In genomic region chr11:65612691-65613090, GRCh38 we compare ENCODE assay signal across 8 cellular contexts. TPM values are rescaled to one million over a fixed set of nuclear protein-coding genes. Genes with fewer than 3 reads are reported as not detected.
A peak's percentile ranks its signal among the peaks of the same experiment; 100 is the strongest.
DNase-seq lines count a peak whose midpoint lies in the region; ATAC-seq and TF ChIP-seq lines count a peak whose summit lies in the region.
"Had no signal": no experiment of that assay in that cellular context is flagged by ENCODE, and none has a peak within 500 bp of the region (broad histone marks: within the 10 kb centered on the region; RNA-seq: fewer than 3 reads in every experiment).

No MANE protein-coding gene starts in this region.

- no peaks in the 10 kb centered on the region for H3K27me3 Mint-ChIP-seq in activated T-helper 1 cell treated with anti-CD3 and anti-CD28 coated beads, Interleukin-12 subunit alpha, Interleukin-12 subunit beta, Interleukin-2, Interleukin-4 antibody, amounts not matched to agents 30 ng/mL and 10 ng/mL and 1 ng/mL, durations not matched to agents 14 hours and 24 hours and 36 hours (ENCODE audit: insufficient read depth)
- H3K27me3 Mint-ChIP-seq in immature natural killer cell (ENCODE audit: low read depth in 3 of 3) = peaks cover 5 to 8% (median 5%) of the 10 kb centered on the region in 3 donors
- H3K27me3 Mint-ChIP-seq in stimulated activated naive B cell treated with anti-CD40 and anti-IgM and Interleukin-4, amounts not matched to agents 10 μg/mL and 1 μg/mL and 100 μg/mL, for 72 hours = no peaks in the 10 kb centered on the region

- peaks cover 0 to 2% of the 10 kb centered on the region in 2 donors for H3K4me1 ChIP-seq in aorta (ENCODE audit: control insufficient read depth in 1 of 2, insufficient read depth in 2 of 2, low read length in 2 of 2)
- H3K4me1 ChIP-seq: foreskin keratinocyte had no signal

- H3K36me3 Mint-ChIP-seq in activated T-helper 1 cell treated with anti-CD3 and anti-CD28 coated beads, Interleukin-12 subunit alpha, Interleukin-12 subunit beta, Interleukin-2, Interleukin-4 antibody, amounts not matched to agents 30 ng/mL and 10 ng/mL and 1 ng/mL, durations not matched to agents 14 hours and 24 hours and 36 hours (ENCODE audit: low read depth) = peaks cover 34% of the 10 kb centered on the region
- peaks cover 0 to 11% (median 0%) of the 10 kb centered on the region in 3 donors for H3K36me3 Mint-ChIP-seq in immature natural killer cell
- peaks cover 37 to 61% of the 10 kb centered on the region in 2 donors for H3K36me3 Mint-ChIP-seq in stimulated activated naive B cell treated with anti-CD40 and anti-IgM and Interleukin-4, amounts not matched to agents 10 μg/mL and 1 μg/mL and 100 μg/mL, for 72 hours

- H3K27ac Mint-ChIP-seq in activated T-helper 1 cell treated with anti-CD3 and anti-CD28 coated beads, Interleukin-12 subunit alpha, Interleukin-12 subunit beta, Interleukin-2, Interleukin-4 antibody, amounts not matched to agents 30 ng/mL and 10 ng/mL and 1 ng/mL, durations not matched to agents 14 hours and 24 hours and 36 hours = peak overlapping the region; percentile 77
- peak overlapping the region; percentile 81 to 96 (median 90) for H3K27ac Mint-ChIP-seq in immature natural killer cell
- H3K27ac Mint-ChIP-seq in stimulated activated naive B cell treated with anti-CD40 and anti-IgM and Interleukin-4, amounts not matched to agents 10 μg/mL and 1 μg/mL and 100 μg/mL, for 72 hours = peak overlapping the region; percentile 93

- 62 to 69% methylated on average over 7 of the region's 7 CpGs for WGBS in aorta, 2 donors

- no peaks in the 10 kb centered on the region for H3K27me3 ChIP-seq in aorta (ENCODE audit: control insufficient read depth in 1 of 2, insufficient read depth in 2 of 2, low read length in 1 of 2)
- H3K27me3 ChIP-seq: foreskin keratinocyte had no signal

- H3K9me3 Mint-ChIP-seq in activated T-helper 1 cell treated with anti-CD3 and anti-CD28 coated beads, Interleukin-12 subunit alpha, Interleukin-12 subunit beta, Interleukin-2, Interleukin-4 antibody, amounts not matched to agents 30 ng/mL and 10 ng/mL and 1 ng/mL, durations not matched to agents 14 hours and 24 hours and 36 hours = no peaks in the 10 kb centered on the region
- no peaks in the 10 kb centered on the region for H3K9me3 Mint-ChIP-seq in immature natural killer cell
- H3K9me3 Mint-ChIP-seq in stimulated activated naive B cell treated with anti-CD40 and anti-IgM and Interleukin-4, amounts not matched to agents 10 μg/mL and 1 μg/mL and 100 μg/mL, for 72 hours = no peaks in the 10 kb centered on the region

- peak overlapping the region in 1 of 2 donors; percentile 4 for H3K27ac ChIP-seq in aorta (ENCODE audit: low read depth in 1 of 2, low read length in 2 of 2)
- H3K27ac ChIP-seq: foreskin keratinocyte had no signal

- intact Hi-C loops in activated T-helper 1 cell treated with anti-CD3 and anti-CD28 coated beads, Interleukin-12 subunit alpha, Interleukin-12 subunit beta, Interleukin-2, Interleukin-4 antibody, amounts not matched to agents 30 ng/mL and 10 ng/mL and 1 ng/mL, durations not matched to agents 14 hours and 24 hours and 36 hours (cut with micrococcal nuclease) = loop anchor here (10.0 kb wide), 1 partner anchor 498 kb away; the partner anchor contains the start of genes TM7SF2 and ZNHIT2
- intact Hi-C loops in aorta (cut with DNase I) = loop anchor here in 1 of 2 donors (5.0 kb wide), 1 partner anchor 70 kb away; no protein-coding TSS in a partner anchor

- no peaks in the 10 kb centered on the region for H3K9me3 ChIP-seq in aorta (ENCODE audit: control insufficient read depth, low read length)

- peaks cover 43% of the 10 kb centered on the region for H3K4me1 Mint-ChIP-seq in activated T-helper 1 cell treated with anti-CD3 and anti-CD28 coated beads, Interleukin-12 subunit alpha, Interleukin-12 subunit beta, Interleukin-2, Interleukin-4 antibody, amounts not matched to agents 30 ng/mL and 10 ng/mL and 1 ng/mL, durations not matched to agents 14 hours and 24 hours and 36 hours (ENCODE audit: low read depth)
- H3K4me1 Mint-ChIP-seq in immature natural killer cell = peaks cover 60 to 62% of the 10 kb centered on the region in 2 donors
- peaks cover 45 to 64% of the 10 kb centered on the region in 2 donors for H3K4me1 Mint-ChIP-seq in stimulated activated naive B cell treated with anti-CD40 and anti-IgM and Interleukin-4, amounts not matched to agents 10 μg/mL and 1 μg/mL and 100 μg/mL, for 72 hours

- H3K36me3 ChIP-seq in aorta (ENCODE audit: control insufficient read depth in 1 of 2, insufficient read depth in 2 of 2, low read length in 1 of 2) = no peaks in the 10 kb centered on the region

- DNase-seq in HFF-Myc (ENCODE audit: extremely low read depth, low read depth) = no peak
- no peak for DNase-seq in activated T-helper 1 cell treated with anti-CD3 and anti-CD28 coated beads, Interleukin-12 subunit alpha, Interleukin-12 subunit beta, Interleukin-2, Interleukin-4 antibody, amounts not matched to agents 30 ng/mL and 10 ng/mL and 1 ng/mL, durations not matched to agents 14 hours and 24 hours and 36 hours (ENCODE audit: low spot score)
- no peak for DNase-seq in immature natural killer cell
- DNase-seq in stimulated activated naive B cell treated with anti-CD40 and anti-IgM and Interleukin-4, amounts not matched to agents 10 μg/mL and 1 μg/mL and 100 μg/mL, for 72 hours = no peak
- no peak for DNase-seq in aorta
- DNase-seq: foreskin keratinocyte had no signal

- no peak for ATAC-seq in stimulated activated naive B cell treated with anti-CD40 and anti-IgM and Interleukin-4, amounts not matched to agents 10 μg/mL and 1 μg/mL and 100 μg/mL, for 72 hours (replicated peaks)
- no peak for ATAC-seq in HG03196 (IDR thresholded peaks at IDR 0.05; ENCODE audit: unreplicated experiment)
- no peak for ATAC-seq in aorta (ENCODE audit: low FRiP score)
- no peak for ATAC-seq in GM19463 (IDR thresholded peaks at IDR 0.05; ENCODE audit: unreplicated experiment)
- ATAC-seq: foreskin keratinocyte had no signal

- peak overlapping the region; percentile 76 for H3K4me3 ChIP-seq in HFF-Myc (replicated peaks; ENCODE audit: low read depth, low read length)
- no peak overlapping the region for H3K4me3 ChIP-seq in aorta (ENCODE audit: low read length in 2 of 2)

- peak overlapping the region; percentile 95 for H3K4me3 Mint-ChIP-seq in activated T-helper 1 cell treated with anti-CD3 and anti-CD28 coated beads, Interleukin-12 subunit alpha, Interleukin-12 subunit beta, Interleukin-2, Interleukin-4 antibody, amounts not matched to agents 30 ng/mL and 10 ng/mL and 1 ng/mL, durations not matched to agents 14 hours and 24 hours and 36 hours
- peak overlapping the region; percentile 77 to 97 (median 86) for H3K4me3 Mint-ChIP-seq in immature natural killer cell
- H3K4me3 Mint-ChIP-seq in stimulated activated naive B cell treated with anti-CD40 and anti-IgM and Interleukin-4, amounts not matched to agents 10 μg/mL and 1 μg/mL and 100 μg/mL, for 72 hours = peak overlapping the region; percentile 85 to 90

- TF ChIP-seq CTCF in HFF-Myc (IDR thresholded peaks at IDR 0.05; ENCODE audit: low read depth, low read length, missing control alignments) = no peak

RNA-seq across cellular contexts. Expression of gene MAP3K11, which starts 1.3 kb away (rescaled TPM):
- 103 and 106 TPM in 2 replicates for total RNA-seq in activated T-helper 1 cell treated with anti-CD3 and anti-CD28 coated beads, Interleukin-12 subunit alpha, Interleukin-12 subunit beta, Interleukin-2, Interleukin-4 antibody, amounts not matched to agents 30 ng/mL and 10 ng/mL and 1 ng/mL, durations not matched to agents 14 hours and 24 hours and 36 hours
- 10 to 100 TPM; 11.1 to 29.5 (median 12.3) TPM for polyA plus RNA-seq in immature natural killer cell
- 10 to 100 TPM; 51.3 to 87.9 TPM for total RNA-seq in aorta
- polyA plus RNA-seq in aorta = 10 to 100 TPM; 34.2 to 78.8 TPM

RNA-seq across cellular contexts. Expression of gene PCNX3, which starts 2.9 kb away (rescaled TPM):
- total RNA-seq in activated T-helper 1 cell treated with anti-CD3 and anti-CD28 coated beads, Interleukin-12 subunit alpha, Interleukin-12 subunit beta, Interleukin-2, Interleukin-4 antibody, amounts not matched to agents 30 ng/mL and 10 ng/mL and 1 ng/mL, durations not matched to agents 14 hours and 24 hours and 36 hours = 55.0 and 55.2 TPM in 2 replicates
- polyA plus RNA-seq in immature natural killer cell = 10 to 100 TPM in 1 of 3 donors, under 1 TPM in 2; 0.14 to 11.7 (median 0.89) TPM
- 10 to 100 TPM; 24.8 to 28.8 TPM for total RNA-seq in aorta
- 10 to 100 TPM in 1 of 2 donors, 1 to 10 TPM in 1; 3.9 to 50.0 TPM for polyA plus RNA-seq in aorta

RNA-seq across cellular contexts. Expression of gene KCNK7, which starts 17.1 kb away (rescaled TPM):
- 1.6 and 2.0 TPM in 2 replicates for total RNA-seq in activated T-helper 1 cell treated with anti-CD3 and anti-CD28 coated beads, Interleukin-12 subunit alpha, Interleukin-12 subunit beta, Interleukin-2, Interleukin-4 antibody, amounts not matched to agents 30 ng/mL and 10 ng/mL and 1 ng/mL, durations not matched to agents 14 hours and 24 hours and 36 hours
- polyA plus RNA-seq in immature natural killer cell (not detected), aorta (1 to 10 TPM in 1 of 2 donors, not detected in 1; 7.3 TPM)
- total RNA-seq in aorta = 1 to 10 TPM in 1 of 2 donors, under 1 TPM in 1; 0.93 to 1.3 TPM

RNA-seq across cellular contexts. Expression of gene SIPA1, which starts 25.2 kb away (rescaled TPM):
- 117 and 130 TPM in 2 replicates for total RNA-seq in activated T-helper 1 cell treated with anti-CD3 and anti-CD28 coated beads, Interleukin-12 subunit alpha, Interleukin-12 subunit beta, Interleukin-2, Interleukin-4 antibody, amounts not matched to agents 30 ng/mL and 10 ng/mL and 1 ng/mL, durations not matched to agents 14 hours and 24 hours and 36 hours
- polyA plus RNA-seq in immature natural killer cell = 100 to 1,000 TPM; 166 to 430 (median 222) TPM
- total RNA-seq in aorta = 10 to 100 TPM; 67.0 to 75.1 TPM
- polyA plus RNA-seq in aorta = 100 to 1,000 TPM in 1 of 2 donors, 10 to 100 TPM in 1; 25.2 to 147 TPM

RNA-seq across cellular contexts. Expression of gene EHBP1L1, which starts 36.8 kb away (rescaled TPM):
- total RNA-seq in activated T-helper 1 cell treated with anti-CD3 and anti-CD28 coated beads, Interleukin-12 subunit alpha, Interleukin-12 subunit beta, Interleukin-2, Interleukin-4 antibody, amounts not matched to agents 30 ng/mL and 10 ng/mL and 1 ng/mL, durations not matched to agents 14 hours and 24 hours and 36 hours = 168 and 178 TPM in 2 replicates
- polyA plus RNA-seq in immature natural killer cell (10 to 100 TPM; 14.8 to 19.3 (median 17.7) TPM), aorta (100 to 1,000 TPM in 1 of 2 donors, 10 to 100 TPM in 1; 53.2 to 316 TPM)
- 100 to 1,000 TPM; 235 to 266 TPM for total RNA-seq in aorta
